Comparison of ENCODE assay signal across 1 cellular context in the genomic region with DNA sequence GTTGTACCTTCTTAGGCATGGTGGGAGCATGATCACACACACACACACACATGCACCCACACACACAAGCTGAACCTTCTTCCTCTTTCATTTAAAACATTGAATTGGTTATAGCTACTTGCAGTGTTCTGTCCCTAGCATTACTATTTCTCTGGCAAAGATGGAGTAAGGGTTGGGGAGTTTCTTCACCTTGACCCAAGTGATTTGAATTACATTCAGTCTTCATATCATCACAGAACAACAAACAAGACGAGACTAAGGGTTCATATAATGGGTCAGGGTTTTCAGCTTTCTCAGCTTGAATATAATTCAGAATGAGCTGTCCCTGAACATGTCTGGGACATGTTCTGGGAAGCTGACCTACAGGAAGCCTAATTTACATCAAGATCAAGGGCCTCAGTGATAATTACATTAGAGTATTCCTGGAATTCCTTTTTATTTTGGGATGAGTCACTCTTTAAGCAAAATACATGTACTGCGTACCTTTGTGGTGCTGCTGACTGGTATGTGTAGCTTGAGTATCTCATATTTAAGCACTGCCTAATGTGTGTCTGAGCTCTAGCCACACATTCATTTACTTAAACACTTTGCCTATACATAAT.
TF ChIP-seq lines count a peak whose summit lies in the region.

No MANE protein-coding gene starts in this region.

TF ChIP-seq in SK-N-SH, 30 proteins besides CTCF, POLR2A, EP300 and RAD21 (continued from another document):
- TF ChIP-seq ZBTB33 (IDR thresholded peaks at IDR 0.05; ENCODE audit: borderline replicate concordance, low read depth) (no peak), IRF3 (IDR thresholded peaks at IDR 0.05; ENCODE audit: low read depth, low read length) (no peak), TEAD4 (IDR thresholded peaks at IDR 0.05; ENCODE audit: borderline replicate concordance, insufficient read depth) (no peak), JUND (IDR thresholded peaks at IDR 0.05) (no peak)
TF ChIP-seq in SK-N-SH: peak in this region for 0.
